Comparison of ENCODE assay signal across 1 cellular context in the genomic region with DNA sequence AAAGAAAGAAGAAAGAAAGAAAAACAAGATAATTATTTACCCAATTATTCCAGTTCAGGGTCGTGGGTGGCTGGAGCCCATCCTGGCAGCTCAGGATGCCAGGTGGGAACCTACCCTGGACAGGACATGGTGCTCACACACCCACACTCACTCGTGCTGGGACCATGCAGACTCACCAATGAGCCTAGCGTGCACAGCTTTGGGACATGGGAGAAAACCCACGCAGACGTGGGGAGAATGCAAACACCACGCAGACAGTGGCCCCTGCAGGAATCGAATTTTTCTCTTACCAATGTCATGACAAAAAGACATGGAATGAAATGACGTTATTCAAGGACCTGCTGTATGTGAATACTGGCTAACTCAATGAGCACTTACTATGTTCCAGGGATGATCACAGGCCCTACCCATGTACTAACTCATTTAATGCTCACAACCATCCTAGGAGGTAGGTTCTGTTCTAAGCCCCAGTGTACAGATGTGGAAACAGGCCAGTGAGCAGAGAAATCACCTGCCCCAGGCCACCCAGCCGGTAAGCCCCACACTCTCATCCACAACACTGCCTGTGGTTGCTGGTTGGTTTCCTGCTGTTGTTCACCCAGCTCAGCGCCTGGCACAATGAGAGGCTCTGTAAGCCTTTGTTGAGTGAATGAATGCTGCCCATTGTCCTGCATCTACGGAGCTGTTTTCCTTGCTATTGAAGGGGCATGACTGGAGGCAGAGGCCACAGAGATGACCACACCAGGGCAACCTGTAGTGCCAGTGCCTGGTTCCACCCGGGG.
TF ChIP-seq lines count a peak whose summit lies in the region.

No MANE protein-coding gene starts in this region.

TF ChIP-seq in H1, 55 proteins besides CTCF, POLR2A, EP300 and RAD21:
- TF ChIP-seq CREB1 (IDR thresholded peaks at IDR 0.05) = no peak
- TF ChIP-seq CTBP2 (IDR thresholded peaks at IDR 0.05; ENCODE audit: borderline replicate concordance, insufficient read depth, insufficient read length, low read length) = no peak
- TF ChIP-seq TEAD4 (IDR thresholded peaks at IDR 0.05; ENCODE audit: low read depth, low read length) = no peak
- no peak for TF ChIP-seq POLR2AphosphoS5 (IDR thresholded peaks at IDR 0.05; ENCODE audit: low read depth, low read length)
- TF ChIP-seq SP4 (IDR thresholded peaks at IDR 0.05; ENCODE audit: low read length) = no peak
- TF ChIP-seq, protein P1, sequence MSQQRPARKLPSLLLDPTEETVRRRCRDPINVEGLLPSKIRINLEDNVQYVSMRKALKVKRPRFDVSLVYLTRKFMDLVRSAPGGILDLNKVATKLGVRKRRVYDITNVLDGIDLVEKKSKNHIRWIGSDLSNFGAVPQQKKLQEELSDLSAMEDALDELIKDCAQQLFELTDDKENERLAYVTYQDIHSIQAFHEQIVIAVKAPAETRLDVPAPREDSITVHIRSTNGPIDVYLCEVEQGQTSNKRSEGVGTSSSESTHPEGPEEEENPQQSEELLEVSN (IDR thresholded peaks at IDR 0.05) = no peak
- no peak for TF ChIP-seq POU5F1 (IDR thresholded peaks at IDR 0.05; ENCODE audit: low read depth, low read length)
- TF ChIP-seq TAF1 (IDR thresholded peaks at IDR 0.05; ENCODE audit: low read depth, low read length) = no peak
